In the genomic region with DNA sequence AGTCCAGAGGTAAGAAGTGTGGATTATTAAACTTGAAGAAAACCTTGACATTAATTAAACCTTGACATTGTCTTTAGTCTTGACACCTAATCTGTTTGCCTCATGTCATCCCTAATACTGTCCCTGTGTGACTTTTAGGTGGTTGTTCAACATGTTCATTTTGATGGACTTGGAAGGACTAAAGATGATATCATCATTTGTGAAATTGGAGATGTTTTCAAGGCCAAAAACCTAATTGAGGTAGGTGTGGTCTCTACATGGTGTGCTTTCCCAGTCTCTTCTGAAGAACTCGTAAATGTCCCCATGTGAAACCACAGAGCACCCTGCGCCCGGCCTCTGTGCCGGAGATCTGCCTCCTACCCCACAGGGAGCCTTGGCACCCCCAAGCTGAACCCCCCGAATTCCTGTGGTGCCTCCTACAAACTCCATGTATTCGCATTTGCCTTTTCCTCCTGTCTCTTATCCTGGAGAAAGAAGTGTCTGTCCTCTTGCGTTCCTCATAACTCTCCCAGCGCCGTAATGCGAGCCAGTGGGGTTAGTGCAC, we compare ENCODE assay signal across 2 cellular contexts.
TF ChIP-seq lines count a peak whose summit lies in the region.

No MANE protein-coding gene starts in this region.

TF ChIP-seq in GM23338, 12 proteins besides CTCF, POLR2A, EP300 and RAD21:
- TF ChIP-seq POLR2AphosphoS5 (IDR thresholded peaks at IDR 0.05; ENCODE audit: low read depth) (no peak), EZH2phosphoT487 (IDR thresholded peaks at IDR 0.05; ENCODE audit: unreplicated experiment) (no peak), STAT1 (IDR thresholded peaks at IDR 0.05; ENCODE audit: unreplicated experiment) (no peak), JUNB (IDR thresholded peaks at IDR 0.05; ENCODE audit: unreplicated experiment) (no peak), CREB1 (CRISPR knock-in tag; IDR thresholded peaks at IDR 0.05; ENCODE audit: low read depth) (no peak), ZNF114 (CRISPR knock-in tag; IDR thresholded peaks at IDR 0.05) (no peak)
- TF ChIP-seq, protein P1, sequence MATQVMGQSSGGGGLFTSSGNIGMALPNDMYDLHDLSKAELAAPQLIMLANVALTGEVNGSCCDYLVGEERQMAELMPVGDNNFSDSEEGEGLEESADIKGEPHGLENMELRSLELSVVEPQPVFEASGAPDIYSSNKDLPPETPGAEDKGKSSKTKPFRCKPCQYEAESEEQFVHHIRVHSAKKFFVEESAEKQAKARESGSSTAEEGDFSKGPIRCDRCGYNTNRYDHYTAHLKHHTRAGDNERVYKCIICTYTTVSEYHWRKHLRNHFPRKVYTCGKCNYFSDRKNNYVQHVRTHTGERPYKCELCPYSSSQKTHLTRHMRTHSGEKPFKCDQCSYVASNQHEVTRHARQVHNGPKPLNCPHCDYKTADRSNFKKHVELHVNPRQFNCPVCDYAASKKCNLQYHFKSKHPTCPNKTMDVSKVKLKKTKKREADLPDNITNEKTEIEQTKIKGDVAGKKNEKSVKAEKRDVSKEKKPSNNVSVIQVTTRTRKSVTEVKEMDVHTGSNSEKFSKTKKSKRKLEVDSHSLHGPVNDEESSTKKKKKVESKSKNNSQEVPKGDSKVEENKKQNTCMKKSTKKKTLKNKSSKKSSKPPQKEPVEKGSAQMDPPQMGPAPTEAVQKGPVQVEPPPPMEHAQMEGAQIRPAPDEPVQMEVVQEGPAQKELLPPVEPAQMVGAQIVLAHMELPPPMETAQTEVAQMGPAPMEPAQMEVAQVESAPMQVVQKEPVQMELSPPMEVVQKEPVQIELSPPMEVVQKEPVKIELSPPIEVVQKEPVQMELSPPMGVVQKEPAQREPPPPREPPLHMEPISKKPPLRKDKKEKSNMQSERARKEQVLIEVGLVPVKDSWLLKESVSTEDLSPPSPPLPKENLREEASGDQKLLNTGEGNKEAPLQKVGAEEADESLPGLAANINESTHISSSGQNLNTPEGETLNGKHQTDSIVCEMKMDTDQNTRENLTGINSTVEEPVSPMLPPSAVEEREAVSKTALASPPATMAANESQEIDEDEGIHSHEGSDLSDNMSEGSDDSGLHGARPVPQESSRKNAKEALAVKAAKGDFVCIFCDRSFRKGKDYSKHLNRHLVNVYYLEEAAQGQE (IDR thresholded peaks at IDR 0.05; ENCODE audit: unreplicated experiment) = no peak

TF ChIP-seq in IMR-90, 13 proteins besides CTCF, POLR2A, EP300 and RAD21:
- TF ChIP-seq SMC3 (IDR thresholded peaks at IDR 0.05; ENCODE audit: low read depth, low read length) (no peak), BHLHE40 (IDR thresholded peaks at IDR 0.05; ENCODE audit: low read depth, low read length) (no peak)
TF ChIP-seq in IMR-90: peak in this region for 0.
